Comparison of ENCODE assay signal across 7 cellular contexts in the genomic region with DNA sequence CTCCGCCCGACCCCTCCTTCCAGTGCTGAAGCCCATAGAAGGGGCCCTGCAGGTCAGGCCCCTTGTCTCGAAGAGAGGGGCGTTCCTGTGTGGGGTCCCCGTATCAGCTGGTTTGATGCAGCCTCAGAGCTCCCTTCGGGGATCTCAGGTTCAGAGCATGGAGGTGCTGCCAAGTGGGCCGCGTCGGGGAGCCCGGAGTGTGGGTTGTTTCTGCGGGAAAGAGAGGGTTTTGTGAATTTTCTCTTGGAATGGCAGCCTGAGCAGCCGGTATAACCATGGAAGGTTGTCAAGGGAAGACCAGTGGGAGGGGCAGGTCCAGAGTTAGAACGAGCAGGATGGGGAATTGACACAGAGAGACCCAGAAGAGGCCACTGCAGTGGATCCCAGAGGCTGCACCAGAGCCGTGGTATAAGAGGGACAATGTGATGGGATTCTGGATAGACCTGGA. TPM values are rescaled to one million over a fixed set of nuclear protein-coding genes. Genes with fewer than 3 reads are reported as not detected.
DNase-seq lines count a peak whose midpoint lies in the region; ATAC-seq and TF ChIP-seq lines count a peak whose summit lies in the region.

No MANE protein-coding gene starts in this region.

- H3K4me3 ChIP-seq in astrocyte of the spinal cord (ENCODE audit: low read depth, low read length): peak overlapping the region; percentile 89

- H3K4me3 Mint-ChIP-seq in IgD-negative memory B cell: peak overlapping the region; percentile 82 to 96 (median 88)
- peak overlapping the region; percentile 82 for H3K4me3 Mint-ChIP-seq in stimulated activated effector memory CD8-positive, alpha-beta T cell treated with anti-CD3 and anti-CD28 coated beads, Interleukin-12 subunit alpha, Interleukin-12 subunit beta, amount 100 ng/mL, for 72 hours

- no peak for TF ChIP-seq CTCF in astrocyte of the spinal cord (IDR thresholded peaks at IDR 0.05; ENCODE audit: low read depth, low read length)

- DNase-seq in astrocyte of the spinal cord (ENCODE audit: low read depth, low spot score): no peak
- DNase-seq in iris pigment epithelial cell (ENCODE audit: low read depth): peak; percentile 16
- DNase-seq in stimulated activated effector memory CD8-positive, alpha-beta T cell treated with anti-CD3 and anti-CD28 coated beads, Interleukin-12 subunit alpha, Interleukin-12 subunit beta, amount 100 ng/mL, for 72 hours (ENCODE audit: low spot score in 2 of 2): no peak
- no peak for DNase-seq in NCI-H1105 treated with DMSO at 0.1 percent for 48 hours (lab: John Stamatoyannopoulos, UW)

- H3K4me1 Mint-ChIP-seq in IgD-negative memory B cell: peaks cover 12 to 20% (median 15%) of the 10 kb centered on the region in 3 donors
- H3K4me1 Mint-ChIP-seq in stimulated activated effector memory CD8-positive, alpha-beta T cell treated with anti-CD3 and anti-CD28 coated beads, Interleukin-12 subunit alpha, Interleukin-12 subunit beta, amount 100 ng/mL, for 72 hours: peaks cover 19% of the 10 kb centered on the region

- peak overlapping the region; percentile 89 to 99 (median 96) for H3K27ac Mint-ChIP-seq in IgD-negative memory B cell
- peak overlapping the region; percentile 96 for H3K27ac Mint-ChIP-seq in stimulated activated effector memory CD8-positive, alpha-beta T cell treated with anti-CD3 and anti-CD28 coated beads, Interleukin-12 subunit alpha, Interleukin-12 subunit beta, amount 100 ng/mL, for 72 hours

- peaks cover 0 to 12% (median 4%) of the 10 kb centered on the region in 3 donors for H3K9me3 Mint-ChIP-seq in IgD-negative memory B cell
- peaks cover 17% of the 10 kb centered on the region for H3K9me3 Mint-ChIP-seq in stimulated activated effector memory CD8-positive, alpha-beta T cell treated with anti-CD3 and anti-CD28 coated beads, Interleukin-12 subunit alpha, Interleukin-12 subunit beta, amount 100 ng/mL, for 72 hours

- in situ Hi-C loops in astrocyte of the spinal cord (cut with HindIII; ENCODE audit: low sequenced_read_pairs): no loop called here

- H3K27me3 Mint-ChIP-seq in IgD-negative memory B cell: no peaks in the 10 kb centered on the region

- ATAC-seq in GM19438 (IDR thresholded peaks at IDR 0.05; ENCODE audit: low read depth, unreplicated experiment): peak; percentile 9
- ATAC-seq in stimulated activated effector memory CD8-positive, alpha-beta T cell treated with anti-CD3 and anti-CD28 coated beads, Interleukin-12 subunit alpha, Interleukin-12 subunit beta, amount 100 ng/mL, for 72 hours: peak; percentile 9
- no peak for ATAC-seq in HG02870 (IDR thresholded peaks at IDR 0.05; ENCODE audit: unreplicated experiment)

- H3K36me3 Mint-ChIP-seq in IgD-negative memory B cell: peaks cover 16% of the 10 kb centered on the region
- peaks cover 13% of the 10 kb centered on the region for H3K36me3 Mint-ChIP-seq in stimulated activated effector memory CD8-positive, alpha-beta T cell treated with anti-CD3 and anti-CD28 coated beads, Interleukin-12 subunit alpha, Interleukin-12 subunit beta, amount 100 ng/mL, for 72 hours

RNA-seq across cellular contexts. Expression of gene TRAPPC2B, which starts 0.4 kb away (rescaled TPM):
- 32.7 TPM for polyA plus RNA-seq in IgD-negative memory B cell

RNA-seq across cellular contexts. Expression of gene ZNF547, which starts 0.4 kb away (rescaled TPM):
- polyA plus RNA-seq in IgD-negative memory B cell: 1.5 TPM

RNA-seq across cellular contexts. Expression of gene ZNF304, which starts 12.7 kb away (rescaled TPM):
- 4.2 TPM for polyA plus RNA-seq in IgD-negative memory B cell

RNA-seq across cellular contexts. Expression of gene ZNF548, which starts 25.9 kb away (rescaled TPM):
- polyA plus RNA-seq in IgD-negative memory B cell: 12.7 TPM

RNA-seq across cellular contexts. Expression of gene ZNF543, which starts 43.5 kb away (rescaled TPM):
- polyA plus RNA-seq in IgD-negative memory B cell: 7.3 TPM
